1 cellular context compared by ENCODE assay signal in genomic region chr1:22451702-22452400, GRCh38.
TF ChIP-seq lines count a peak whose summit lies in the region.

ZBTB40 (plus strand) TSS chr1:22451851; CDS start chr1:22489949, 38,098 bp downstream.

TF ChIP-seq in K562, 482 proteins besides CTCF, POLR2A, EP300 and RAD21 (continued from another document):
- TF ChIP-seq, protein P1, sequence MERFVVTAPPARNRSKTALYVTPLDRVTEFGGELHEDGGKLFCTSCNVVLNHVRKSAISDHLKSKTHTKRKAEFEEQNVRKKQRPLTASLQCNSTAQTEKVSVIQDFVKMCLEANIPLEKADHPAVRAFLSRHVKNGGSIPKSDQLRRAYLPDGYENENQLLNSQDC (CRISPR knock-in tag; IDR thresholded peaks at IDR 0.05) = no peak
- TF ChIP-seq, protein P2, sequence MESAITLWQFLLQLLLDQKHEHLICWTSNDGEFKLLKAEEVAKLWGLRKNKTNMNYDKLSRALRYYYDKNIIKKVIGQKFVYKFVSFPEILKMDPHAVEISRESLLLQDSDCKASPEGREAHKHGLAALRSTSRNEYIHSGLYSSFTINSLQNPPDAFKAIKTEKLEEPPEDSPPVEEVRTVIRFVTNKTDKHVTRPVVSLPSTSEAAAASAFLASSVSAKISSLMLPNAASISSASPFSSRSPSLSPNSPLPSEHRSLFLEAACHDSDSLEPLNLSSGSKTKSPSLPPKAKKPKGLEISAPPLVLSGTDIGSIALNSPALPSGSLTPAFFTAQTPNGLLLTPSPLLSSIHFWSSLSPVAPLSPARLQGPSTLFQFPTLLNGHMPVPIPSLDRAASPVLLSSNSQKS (CRISPR knock-in tag; IDR thresholded peaks at IDR 0.05) = no peak
- peak in 1 of 2 experiments; percentile 80; a peak in 2 of 4 replicates for TF ChIP-seq TBL1XR1 (IDR thresholded peaks at IDR 0.05; ENCODE audit: low read length in 2 of 2)
- no peak for TF ChIP-seq RBM17 (IDR thresholded peaks at IDR 0.05; ENCODE audit: borderline replicate concordance, low read depth, low read length)
- no peak for TF ChIP-seq TCFL5 (CRISPR knock-in tag; conservative IDR thresholded peaks at IDR 0.05)
- no peak for TF ChIP-seq FOXM1 (IDR thresholded peaks at IDR 0.05; ENCODE audit: low read depth)
- peak; percentile 66; the same call in 1 of the 2 replicates for TF ChIP-seq FOXM1 (CRISPR knock-in tag; IDR thresholded peaks at IDR 0.05; ENCODE audit: low read depth)
- TF ChIP-seq CBX8 (IDR thresholded peaks at IDR 0.05; ENCODE audit: borderline replicate concordance, extremely low read depth, low read depth, low read length, poor library complexity, severe bottlenecking) = no peak
- peak; percentile 39 for TF ChIP-seq CBFA2T3 (IDR thresholded peaks at IDR 0.05)
- TF ChIP-seq DIDO1 (tag; IDR thresholded peaks at IDR 0.05; ENCODE audit: low read depth) = peak; percentile 92
- TF ChIP-seq, protein P3, sequence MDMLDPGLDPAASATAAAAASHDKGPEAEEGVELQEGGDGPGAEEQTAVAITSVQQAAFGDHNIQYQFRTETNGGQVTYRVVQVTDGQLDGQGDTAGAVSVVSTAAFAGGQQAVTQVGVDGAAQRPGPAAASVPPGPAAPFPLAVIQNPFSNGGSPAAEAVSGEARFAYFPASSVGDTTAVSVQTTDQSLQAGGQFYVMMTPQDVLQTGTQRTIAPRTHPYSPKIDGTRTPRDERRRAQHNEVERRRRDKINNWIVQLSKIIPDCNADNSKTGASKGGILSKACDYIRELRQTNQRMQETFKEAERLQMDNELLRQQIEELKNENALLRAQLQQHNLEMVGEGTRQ (CRISPR knock-in tag; IDR thresholded peaks at IDR 0.05) = peak; percentile 100
- TF ChIP-seq ZNF444 (CRISPR knock-in tag; IDR thresholded peaks at IDR 0.05) = no peak
- no peak for TF ChIP-seq TEAD2 (tag; IDR thresholded peaks at IDR 0.05)
- peak; percentile 74 for TF ChIP-seq NEUROD1 (IDR thresholded peaks at IDR 0.05; ENCODE audit: borderline replicate concordance, low read depth, low read length, partially characterized antibody)
- TF ChIP-seq ZNF586 (CRISPR knock-in tag; conservative IDR thresholded peaks at IDR 0.05) = no peak
- 0 out of 2 replicates have a peak, but pooled peaks have one; percentile 12 for TF ChIP-seq HEY1 (CRISPR knock-in tag; IDR thresholded peaks at IDR 0.05; ENCODE audit: borderline replicate concordance)
- TF ChIP-seq KLF13 (tag; IDR thresholded peaks at IDR 0.05; ENCODE audit: borderline replicate concordance, low read depth) = peak; percentile 80; the same call in 1 of the 2 replicates
- no peak for TF ChIP-seq MECOM (CRISPR knock-in tag; IDR thresholded peaks at IDR 0.05)
- TF ChIP-seq, protein P4, sequence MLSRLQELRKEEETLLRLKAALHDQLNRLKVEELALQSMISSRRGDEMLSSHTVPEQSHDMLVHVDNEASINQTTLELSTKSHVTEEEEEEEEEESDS (CRISPR knock-in tag; IDR thresholded peaks at IDR 0.05) = no peak
- TF ChIP-seq SNRNP70 (optimal IDR thresholded peaks at IDR 0.05; ENCODE audit: low read depth, low read length) = no peak
- TF ChIP-seq HDAC8 (tag; IDR thresholded peaks at IDR 0.05) = no peak
TF ChIP-seq in K562: peak in this region for 199.
